5 cellular contexts compared by ENCODE assay signal in the genomic region with DNA sequence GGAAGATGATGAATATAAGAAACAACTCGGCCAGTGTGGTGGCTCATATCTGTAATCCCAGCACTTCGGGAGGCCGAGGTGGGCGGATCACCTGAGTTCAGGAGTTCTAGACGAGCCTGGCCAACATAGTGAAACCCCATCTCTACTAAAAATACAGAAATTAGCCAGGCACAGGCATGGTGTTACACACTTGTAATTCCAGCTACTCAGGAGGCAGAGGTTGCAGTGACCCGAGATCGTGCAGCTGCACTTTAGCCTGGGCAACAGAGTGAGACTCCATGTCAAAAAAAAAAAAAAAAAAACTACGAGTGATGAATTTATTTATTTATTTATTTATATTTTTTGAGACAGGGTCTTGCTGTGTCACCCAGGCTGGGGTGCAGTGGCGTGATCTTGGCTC. TPM values are rescaled to one million over a fixed set of nuclear protein-coding genes. Genes with fewer than 3 reads are reported as not detected.
"Had no signal": no experiment of that assay in that cellular context is flagged by ENCODE, and none has a peak within 500 bp of the region (broad histone marks: within the 10 kb centered on the region; RNA-seq: fewer than 3 reads in every experiment).

No MANE protein-coding gene starts in this region.

RNA-seq across cellular contexts. Expression of a gene that starts 35.2 kb away (rescaled TPM):
- total RNA-seq: ascending aorta, bronchial epithelial cell, cardiac muscle cell, chondrocyte, T-helper 17 cell had no signal

RNA-seq across cellular contexts. Expression of a gene that starts 41.9 kb away (rescaled TPM):
- total RNA-seq: bronchial epithelial cell, chondrocyte had no signal
